In genomic region chr18:35469696-35470095, GRCh38 we compare ENCODE assay signal across 2 cellular contexts.
TF ChIP-seq lines count a peak whose summit lies in the region.

No MANE protein-coding gene starts in this region.

TF ChIP-seq in A549, 52 proteins besides CTCF, POLR2A, EP300 and RAD21 (continued from another document):
- TF ChIP-seq REST (IDR thresholded peaks at IDR 0.05): no peak
- TF ChIP-seq JUNB (IDR thresholded peaks at IDR 0.05): peak; percentile 51; the same call in 1 of the 2 replicates
- TF ChIP-seq ZC3H11A (IDR thresholded peaks at IDR 0.05): no peak
- TF ChIP-seq GATA3 (IDR thresholded peaks at IDR 0.05; ENCODE audit: borderline replicate concordance): peak; percentile 32; the same call in 1 of the 2 replicates
TF ChIP-seq in A549: peak in this region for 3.

TF ChIP-seq in WTC11, 78 proteins besides CTCF, POLR2A, EP300 and RAD21 (continued from another document):
- TF ChIP-seq USF2 (CRISPR knock-in tag; IDR thresholded peaks at IDR 0.05) (no peak), GTF2I (CRISPR knock-in tag; conservative IDR thresholded peaks at IDR 0.05) (no peak), CREB1 (CRISPR knock-in tag; IDR thresholded peaks at IDR 0.05) (no peak), NFYB (CRISPR knock-in tag; conservative IDR thresholded peaks at IDR 0.05; ENCODE audit: low read depth) (no peak), ZNF416 (CRISPR knock-in tag; IDR thresholded peaks at IDR 0.05) (no peak), FOXJ3 (CRISPR knock-in tag; IDR thresholded peaks at IDR 0.05; ENCODE audit: borderline replicate concordance) (no peak)
